Comparison of ENCODE assay signal across 27 cellular contexts in genomic region chr3:99799420-99799819, GRCh38. TPM values are rescaled to one million over a fixed set of nuclear protein-coding genes. Genes with fewer than 3 reads are reported as not detected.
DNase-seq lines count a peak whose midpoint lies in the region; ATAC-seq, FAIRE-seq and TF ChIP-seq lines count a peak whose summit lies in the region.
"Had no signal": no experiment of that assay in that cellular context is flagged by ENCODE, and none has a peak within 500 bp of the region (broad histone marks: within the 10 kb centered on the region; RNA-seq: fewer than 3 reads in every experiment).

No MANE protein-coding gene starts in this region.

- DNase-seq in HepG2 (ENCODE audit: low spot score) (no peak), right lobe of liver (no peak), GM12878 (ENCODE audit: low read depth, low spot score) (no peak), chondrocyte (ENCODE audit: low spot score) (no peak), osteocyte (ENCODE audit: extremely low spot score, unreplicated experiment) (no peak)
- DNase-seq in stimulated activated naive CD8-positive, alpha-beta T cell treated with anti-CD3 and anti-CD28 coated beads, Interleukin-15, Interleukin-2, amounts not matched to agents 100 U/mL and 50 U/mL, for 24 hours: no peak
- DNase-seq in activated CD4-positive, CD25-positive, alpha-beta regulatory T cell (lab: John Stamatoyannopoulos, UW): no peak
- no peak for DNase-seq in stimulated activated CD4-positive, alpha-beta T cell treated with anti-CD3 and anti-CD28 coated beads, Interleukin-4, amount 100 ng/mL, for 24 hours
- DNase-seq: ACHN; BE2C; C1 segment of cervical spinal cord; CD4-positive, alpha-beta memory T cell; CD4-positive, CD25-positive, alpha-beta regulatory T cell; CD8-positive, alpha-beta memory T cell; COR-L47; DMS 273 treated with DMSO at 0.1 percent for 48 hours; DMS153; DMS53; DMS79; DND-41; EL; GDM1 had no signal

- H3K4me3 ChIP-seq in HepG2 (replicated peaks in 1 of 3; ENCODE audit: insufficient read depth in 1 of 3, low read depth in 2 of 3, low read length in 3 of 3): no peak overlapping the region
- H3K4me3 ChIP-seq in right lobe of liver: no peak overlapping the region
- no peak overlapping the region for H3K4me3 ChIP-seq in GM12878
- H3K4me3 ChIP-seq: BLaER1 had no signal

- H3K4me2 ChIP-seq in HepG2 (ENCODE audit: low read depth, low read length) (no peak overlapping the region), GM12878 (ENCODE audit: control insufficient read depth, insufficient read depth) (no peak overlapping the region)
- H3K4me2 ChIP-seq: BLaER1 had no signal

- no peaks in the 10 kb centered on the region; a peak in 1 of 5 replicates for H3K27me3 ChIP-seq in HepG2 (ENCODE audit: control insufficient read depth in 1 of 2, insufficient read depth in 2 of 2, low read length in 2 of 2)
- H3K27me3 ChIP-seq in right lobe of liver: no peaks in the 10 kb centered on the region
- H3K27me3 ChIP-seq in GM12878 (replicated peaks in 1 of 2; ENCODE audit: control insufficient read depth in 2 of 2, insufficient read depth in 2 of 2, low read length in 1 of 2): no peaks in the 10 kb centered on the region
- H3K27me3 ChIP-seq: BE2C, BLaER1 had no signal

- no TSS peak for BruUV-seq in HepG2 (replicated peaks; lab: Mats Ljungman, UMichigan)
- BruUV-seq in GM12878 (replicated peaks; lab: Mats Ljungman, UMichigan): no TSS peak

- SMC1A ChIA-PET in GM12878 (lab: Charles Lee; ENCODE audit: uncharacterized antibody, unreplicated experiment): no interaction called here

- TF ChIP-seq RAD21 in HepG2 (CRISPR knock-in tag; IDR thresholded peaks at IDR 0.05) (no peak), GM12878 (IDR thresholded peaks at IDR 0.05; ENCODE audit: insufficient read depth, low read depth, low read length) (no peak)

- TF ChIP-seq CTCF in HepG2 (CRISPR knock-in tag; IDR thresholded peaks at IDR 0.05): no peak
- TF ChIP-seq CTCF in right lobe of liver (IDR thresholded peaks at IDR 0.05): no peak
- no peak for TF ChIP-seq CTCF in GM12878 (IDR thresholded peaks at IDR 0.05 in 2 of 3, conservative IDR thresholded peaks at IDR 0.05 in 1 of 3; ENCODE audit: control insufficient read depth in 2 of 3, extremely low read depth in 1 of 3, insufficient read depth in 1 of 3, low read depth in 3 of 3, low read length in 3 of 3)
- no peak for TF ChIP-seq CTCF in chondrocyte (IDR thresholded peaks at IDR 0.05)
- no peak for TF ChIP-seq CTCF in osteocyte (IDR thresholded peaks at IDR 0.05)

- H2AFZ ChIP-seq in HepG2 (ENCODE audit: low read length) (no peak overlapping the region), GM12878 (ENCODE audit: control insufficient read depth, low read depth, low read length) (no peak overlapping the region)

- H3K79me2 ChIP-seq in HepG2 (ENCODE audit: insufficient read depth, low read length): no peaks in the 10 kb centered on the region
- no peaks in the 10 kb centered on the region for H3K79me2 ChIP-seq in GM12878 (ENCODE audit: control insufficient read depth, insufficient read depth, low read length)

- TF ChIP-seq EP300 in HepG2 (IDR thresholded peaks at IDR 0.05; ENCODE audit: low read depth in 2 of 2, low read length in 2 of 2) (no peak), HepG2 (CRISPR knock-in tag; IDR thresholded peaks at IDR 0.05; ENCODE audit: borderline replicate concordance) (no peak), GM12878 (IDR thresholded peaks at IDR 0.05; ENCODE audit: borderline replicate concordance in 1 of 2, control insufficient read depth in 1 of 2, low read depth in 2 of 2, low read length in 2 of 2) (no peak)

- H4K20me1 ChIP-seq in HepG2 (ENCODE audit: insufficient read depth, low read length) (no peaks in the 10 kb centered on the region), GM12878 (ENCODE audit: control insufficient read depth, insufficient read depth) (no peaks in the 10 kb centered on the region)
- H4K20me1 ChIP-seq: BLaER1 had no signal

- no peak for FAIRE-seq in HepG2 (lab: Jason Lieb, UNC)
- no peak for FAIRE-seq in GM12878 (lab: Jason Lieb, UNC)
- FAIRE-seq: GM12891, GM19239 had no signal

- H3K4me3 Mint-ChIP-seq in chondrocyte (ENCODE audit: unreplicated experiment) (no peak overlapping the region), osteocyte (ENCODE audit: unreplicated experiment) (no peak overlapping the region)
- H3K4me3 Mint-ChIP-seq: CD14-positive monocyte; CD4-positive, alpha-beta memory T cell; CD4-positive, CD25-positive, alpha-beta regulatory T cell; CD8-positive, alpha-beta memory T cell had no signal

- H3K36me3 ChIP-seq in HepG2 (replicated peaks in 1 of 2; ENCODE audit: control insufficient read depth in 1 of 2, insufficient read depth in 2 of 2, low read length in 2 of 2): no peaks in the 10 kb centered on the region
- no peaks in the 10 kb centered on the region for H3K36me3 ChIP-seq in right lobe of liver
- H3K36me3 ChIP-seq in GM12878 (ENCODE audit: control insufficient read depth in 2 of 2, insufficient read depth in 2 of 2, low read length in 1 of 2): no peaks in the 10 kb centered on the region
- H3K36me3 ChIP-seq: BE2C had no signal

- peaks cover 35% of the 10 kb centered on the region for H3K36me3 Mint-ChIP-seq in chondrocyte (ENCODE audit: low read depth)
- peaks cover 53% of the 10 kb centered on the region for H3K36me3 Mint-ChIP-seq in osteocyte (ENCODE audit: unreplicated experiment)
- H3K36me3 Mint-ChIP-seq: CD14-positive monocyte; CD4-positive, CD25-positive, alpha-beta regulatory T cell had no signal

- no peak for ATAC-seq in HepG2
- ATAC-seq in right lobe of liver: no peak
- no peak for ATAC-seq in GM12878
- no peak for ATAC-seq in stimulated activated naive CD8-positive, alpha-beta T cell treated with anti-CD3 and anti-CD28 coated beads, Interleukin-15, Interleukin-2, amounts not matched to agents 100 U/mL and 50 U/mL, for 24 hours

- in situ Hi-C loops in HepG2 (cut with HindIII; ENCODE audit: extremely low pct_ligation_motif_present, low pct_unique_long_range_greater_than_20kb) (no loop called here), GM12878 (cut with MboI) (no loop called here)

- peaks cover 3% of the 10 kb centered on the region for H3K9me3 Mint-ChIP-seq in chondrocyte (ENCODE audit: low read depth)
- peaks cover 23% of the 10 kb centered on the region for H3K9me3 Mint-ChIP-seq in osteocyte (ENCODE audit: unreplicated experiment)

- H3K4me1 Mint-ChIP-seq in chondrocyte (ENCODE audit: low read depth) (peaks cover 19% of the 10 kb centered on the region), osteocyte (ENCODE audit: unreplicated experiment) (peaks cover 18% of the 10 kb centered on the region)
- H3K4me1 Mint-ChIP-seq: CD14-positive monocyte; CD4-positive, alpha-beta memory T cell; CD4-positive, CD25-positive, alpha-beta regulatory T cell; CD8-positive, alpha-beta memory T cell had no signal

- peaks cover 3% of the 10 kb centered on the region; the same call in 1 of the 2 replicates for H3K9me3 ChIP-seq in HepG2 (ENCODE audit: low read length)
- no peaks in the 10 kb centered on the region for H3K9me3 ChIP-seq in right lobe of liver
- no peaks in the 10 kb centered on the region for H3K9me3 ChIP-seq in GM12878 (replicated peaks; ENCODE audit: control insufficient read depth, insufficient read depth, low read length)
- H3K9me3 ChIP-seq: BE2C had no signal

- CTCF ChIA-PET in HepG2 (lab: Yijun Ruan, JAX; ENCODE audit: low intra/inter-chr PET ratio, low total read pairs): no interaction called here
- CTCF ChIA-PET in GM12878 (lab: Yijun Ruan, JAX): interaction anchor here (0.7 to 0.9 kb wide), 2 partner anchors 8 to 457 kb away, joined by 3 read pairs; no protein-coding TSS in a partner anchor

- intact Hi-C loops in HepG2 (cut with micrococcal nuclease; ENCODE audit: unreplicated experiment) (no loop called here), right lobe of liver (cut with DNase I) (no loop called here), GM12878 (cut with micrococcal nuclease; ENCODE audit: unreplicated experiment) (no loop called here)

- TF ChIP-seq POLR2A in HepG2 (IDR thresholded peaks at IDR 0.05; ENCODE audit: insufficient read depth in 1 of 2, low read depth in 2 of 2, low read length in 2 of 2) (no peak), right lobe of liver (IDR thresholded peaks at IDR 0.05) (no peak), GM12878 (IDR thresholded peaks at IDR 0.05; ENCODE audit: low read depth, low read length) (no peak)

- H3K4me1 ChIP-seq in HepG2 (ENCODE audit: insufficient read depth, low read length) (no peaks in the 10 kb centered on the region), right lobe of liver (no peaks in the 10 kb centered on the region), GM12878 (ENCODE audit: control insufficient read depth, insufficient read depth, low read length) (no peaks in the 10 kb centered on the region)
- H3K4me1 ChIP-seq: BE2C, BLaER1 had no signal

- under 1% methylated on average over 4 of the region's 4 CpGs for WGBS in HepG2 (ENCODE audit: low lambda C conversion rate)
- 74% methylated on average over 4 of the region's 4 CpGs for WGBS in right lobe of liver (ENCODE audit: insufficient coverage, low coverage, low lambda C conversion rate, missing lambda C conversion rate)
- 36% methylated on average over 4 of the region's 4 CpGs for WGBS in GM12878 (ENCODE audit: insufficient coverage, insufficient replicate concordance, low lambda C conversion rate, missing lambda C conversion rate)

- H3K9ac ChIP-seq in HepG2 (ENCODE audit: insufficient read depth, low read depth, low read length) (no peak overlapping the region), GM12878 (ENCODE audit: control insufficient read depth, insufficient read depth, low read length) (no peak overlapping the region)
- H3K9ac ChIP-seq: BLaER1 had no signal

- RAD21 ChIA-PET in GM12878 (lab: Charles Lee; ENCODE audit: unreplicated experiment): no interaction called here

- H3K27me3 Mint-ChIP-seq in chondrocyte (ENCODE audit: low read depth) (no peaks in the 10 kb centered on the region), osteocyte (ENCODE audit: unreplicated experiment) (no peaks in the 10 kb centered on the region)

- POLR2A ChIA-PET in HepG2 (lab: Yijun Ruan, JAX): no interaction called here
- POLR2A ChIA-PET in GM12878 (lab: Charles Lee): no interaction called here

- H3K27ac ChIP-seq in HepG2 (ENCODE audit: extremely low read length, insufficient read depth, low read length) (no peak overlapping the region), right lobe of liver (no peak overlapping the region), GM12878 (ENCODE audit: control insufficient read depth, insufficient read depth) (no peak overlapping the region)
- H3K27ac ChIP-seq: 22Rv1, BLaER1 had no signal

- H3K27ac Mint-ChIP-seq in chondrocyte (ENCODE audit: unreplicated experiment) (peak overlapping the region; percentile 24), osteocyte (ENCODE audit: unreplicated experiment) (peak overlapping the region; percentile 25)
- H3K27ac Mint-ChIP-seq: CD14-positive monocyte; CD4-positive, alpha-beta memory T cell; CD4-positive, CD25-positive, alpha-beta regulatory T cell; CD8-positive, alpha-beta memory T cell had no signal

RNA-seq across cellular contexts. Expression of gene CMSS1, which starts 18.2 kb away (rescaled TPM):
- 48.7 and 84.6 TPM in 2 replicates for total RNA-seq in HepG2 (2016; rRNA removed; fragmentation: Illumina TruSeq; extraction: Trizol)
- 22.7 and 23.9 TPM in 2 replicates for total RNA-seq in HepG2 (2016; cell fraction: cytosol; rRNA removed; fragmentation: Illumina TruSeq; extraction: Trizol; ENCODE audit: low read depth)
- total RNA-seq in HepG2 (2016; cell fraction: insoluble cytoplasmic fraction; rRNA removed; fragmentation: Illumina TruSeq; extraction: Trizol): 58.0 and 83.6 TPM in 2 replicates
- 35.7 and 38.1 TPM in 2 replicates for total RNA-seq in HepG2 (2016; cell fraction: membrane; rRNA removed; fragmentation: Illumina TruSeq; extraction: Trizol)
- total RNA-seq in HepG2 (2016; cell fraction: nucleus; rRNA removed; fragmentation: Illumina TruSeq; extraction: Trizol): 32.8 and 34.1 TPM in 2 replicates
- 4.2 and 6.4 TPM in 2 replicates for polyA plus RNA-seq in HepG2 (2011; rRNA removed)
- 2.9 and 4.7 TPM in 2 replicates for polyA plus RNA-seq in HepG2 (2011; cell fraction: cytosol; rRNA removed)
- 1.4 and 2.2 TPM in 2 replicates for polyA plus RNA-seq in HepG2 (2011; cell fraction: nucleus; rRNA removed)
- 21.0 and 28.1 TPM in 2 replicates for polyA plus RNA-seq in HepG2 (2012)
- polyA plus RNA-seq in HepG2 (2016; cell fraction: cytosol; fragmentation: Illumina TruSeq; extraction: Trizol; ENCODE audit: low read depth): 25.4 and 39.7 TPM in 2 replicates
- 89.7 and 91.9 TPM in 2 replicates for polyA plus RNA-seq in HepG2 (2016; cell fraction: insoluble cytoplasmic fraction; fragmentation: Illumina TruSeq; extraction: Trizol; ENCODE audit: low read depth)
- polyA plus RNA-seq in HepG2 (2016; cell fraction: membrane; fragmentation: Illumina TruSeq; extraction: Trizol; ENCODE audit: low read depth): 36.2 and 40.4 TPM in 2 replicates
- polyA plus RNA-seq in HepG2 (2016; cell fraction: nucleus; fragmentation: Illumina TruSeq; extraction: Trizol; ENCODE audit: insufficient read depth, low read depth): 38.0 and 40.1 TPM in 2 replicates
- polyA minus RNA-seq in HepG2 (2011; rRNA and poly(A)+ RNA removed; ENCODE audit: low replicate concordance): 6.4 and 8.1 TPM in 2 replicates
- polyA minus RNA-seq in HepG2 (2011; cell fraction: cytosol; rRNA and poly(A)+ RNA removed): 5.3 and 6.2 TPM in 2 replicates
- polyA minus RNA-seq in HepG2 (2011; cell fraction: nucleus; rRNA and poly(A)+ RNA removed): 8.4 and 9.8 TPM in 2 replicates
- 10 to 100 TPM; 10.1 to 14.6 (median 11.6) TPM for total RNA-seq in right lobe of liver
- total RNA-seq in GM12878 (2013; cell fraction: nucleolus; rRNA removed): 35.1 and 37.3 TPM in 2 replicates
- 31.0 and 42.1 TPM in 2 replicates for total RNA-seq in GM12878 (2014; rRNA removed)
- 52.8 and 58.5 TPM in 2 replicates for total RNA-seq in GM12878 (2014; rRNA removed; fragmentation: Illumina TruSeq; extraction: Trizol)
- total RNA-seq in GM12878 (2021): 71.7 and 77.3 TPM in 2 replicates
- polyA plus RNA-seq in GM12878 (2011; ENCODE audit: low read depth): 16.5 TPM
- 40.2 and 59.3 TPM in 2 replicates for polyA plus RNA-seq in GM12878 (2011; rRNA removed)
- polyA plus RNA-seq in GM12878 (2011; cell fraction: cytosol; rRNA removed): 8.2 and 11.3 TPM in 2 replicates
- polyA plus RNA-seq in GM12878 (2011; cell fraction: nucleus; rRNA removed): 9.9 and 11.1 TPM in 2 replicates
- 26.3 and 35.6 TPM in 2 replicates for polyA plus RNA-seq in GM12878 (2012)
- polyA plus RNA-seq in GM12878 (2014; fragmentation: Illumina TruSeq; extraction: Trizol): 62.8 and 71.3 TPM in 2 replicates
- polyA plus RNA-seq in GM12878 (2014; fragmentation: Nextera tagmentation; extraction: Ambion mirVana): 100 to 1,000 TPM in 1 of 2 experiments, 10 to 100 TPM in 1; 77.8 to 118 TPM
- polyA plus RNA-seq in GM12878 (2014; rRNA removed): 37.9 and 44.3 TPM in 2 replicates
- polyA plus RNA-seq in GM12878 (2016; fragmentation: Nextera tagmentation; extraction: Ambion mirVana): 100 to 1,000 TPM in 1 of 2 experiments, 10 to 100 TPM in 1; 86.2 to 101 TPM
- polyA minus RNA-seq in GM12878 (2011; rRNA and poly(A)+ RNA removed): 8.4 and 12.8 TPM in 2 replicates
- 17.9 and 20.5 TPM in 2 replicates for polyA minus RNA-seq in GM12878 (2011; cell fraction: cytosol; rRNA and poly(A)+ RNA removed)
- polyA minus RNA-seq in GM12878 (2011; cell fraction: nucleus; rRNA and poly(A)+ RNA removed): 10.0 and 26.8 TPM in 2 replicates
- 19.5 to 57.6 TPM (median 22.3 TPM) in 3 replicates for total RNA-seq in chondrocyte
- 38.5 and 47.2 TPM in 2 replicates for total RNA-seq in osteocyte

Comparison
In these comparisons a context has a peak if more than half of its experiments do, and no peak if none do; other contexts are left out.
1. Of the 75 proteins assayed by ChIP-seq in both HepG2 and GM12878: peak only in HepG2: none; only in GM12878: none; in both: RAD51; in neither: 72; mixed calls (peak in some experiments, not most) for 2.